2 cellular contexts compared by ENCODE assay signal in genomic region chr15:84816694-84817460, GRCh38.
A peak's percentile ranks its signal among the peaks of the same experiment; 100 is the strongest.
TF ChIP-seq lines count a peak whose summit lies in the region.

TSS of gene ALPK3 (plus strand) at chr15:84817356. CDS start at chr15:84817453, 97 bp downstream.

TF ChIP-seq in HepG2, 621 proteins besides CTCF, POLR2A, EP300 and RAD21:
- 0 out of 2 replicates have a peak, but pooled peaks have one; percentile 14 for TF ChIP-seq ZBTB33 (CRISPR knock-in tag; IDR thresholded peaks at IDR 0.05)
- TF ChIP-seq IRF2 (CRISPR knock-in tag; IDR thresholded peaks at IDR 0.05), result no peak
TF ChIP-seq in HepG2: peak in this region for 1.

TF ChIP-seq in HEK293T, 16 proteins besides CTCF, POLR2A, EP300 and RAD21 (continued from another document):
- no peak for TF ChIP-seq LEF1 (IDR thresholded peaks at IDR 0.05; ENCODE audit: borderline replicate concordance)
- TF ChIP-seq SUZ12 (IDR thresholded peaks at IDR 0.05), result no peak
- no peak for TF ChIP-seq ELF4 (IDR thresholded peaks at IDR 0.05)
- TF ChIP-seq BHLHE40 (IDR thresholded peaks at IDR 0.05; ENCODE audit: borderline replicate concordance), result no peak
- TF ChIP-seq TARDBP (IDR thresholded peaks at IDR 0.05), result no peak
- TF ChIP-seq FOXK2 (IDR thresholded peaks at IDR 0.05), result no peak
- TF ChIP-seq L3MBTL2 (conservative IDR thresholded peaks at IDR 0.05), result no peak
- no peak for TF ChIP-seq ARNT (IDR thresholded peaks at IDR 0.05)
- TF ChIP-seq FOXA1 (IDR thresholded peaks at IDR 0.05), result no peak
- TF ChIP-seq CTBP1 (IDR thresholded peaks at IDR 0.05; ENCODE audit: borderline replicate concordance), result no peak
- no peak for TF ChIP-seq ZNF384 (IDR thresholded peaks at IDR 0.05)
- no peak for TF ChIP-seq NFRKB (IDR thresholded peaks at IDR 0.05)
- no peak for TF ChIP-seq FOXM1 (IDR thresholded peaks at IDR 0.05; ENCODE audit: borderline replicate concordance)
- TF ChIP-seq SP1 (IDR thresholded peaks at IDR 0.05), result no peak
- no peak for TF ChIP-seq HDGF (IDR thresholded peaks at IDR 0.05; ENCODE audit: borderline replicate concordance)
